In genomic region chr17:72726936-72727335, GRCh38 we compare ENCODE assay signal across 9 cellular contexts.
DNase-seq lines count a peak whose midpoint lies in the region; ATAC-seq, FAIRE-seq and TF ChIP-seq lines count a peak whose summit lies in the region.
"Had no signal": no experiment of that assay in that cellular context is flagged by ENCODE, and none has a peak within 500 bp of the region (broad histone marks: within the 10 kb centered on the region; RNA-seq: fewer than 3 reads in every experiment).

No MANE protein-coding gene starts in this region.

- peak overlapping the region; percentile 90 for H2AFZ ChIP-seq in GM12878 (ENCODE audit: control insufficient read depth, low read depth, low read length)

- CTCF ChIA-PET in GM12878 (lab: Yijun Ruan, JAX): interaction anchor here (0.6 to 7.5 kb wide), 63 partner anchors 8 to 1960 kb away, joined by 3 to 527 read pairs (median 6); partner anchors contain the start of genes COG1 and SSTR2

- RAD21 ChIA-PET in GM12878 (lab: Charles Lee; ENCODE audit: unreplicated experiment): interaction anchor here (0.6 to 6.1 kb wide), 61 partner anchors 8 to 1960 kb away, joined by 3 to 271 read pairs (median 5); partner anchors contain the start of genes COG1, SLC39A11 and SSTR2

- FAIRE-seq in GM12878 (lab: Jason Lieb, UNC): peak; percentile 91
- FAIRE-seq: G401.6 had no signal

- intact Hi-C loops in GM12878 (cut with micrococcal nuclease; ENCODE audit: unreplicated experiment) (loop anchor here (1.0 to 5.0 kb wide), 8 partner anchors 167 to 640 kb away; partner anchors contain the start of gene SLC39A11), esophagus muscularis mucosa (cut with DNase I) (loop anchor here (5.0 kb wide), 1 partner anchor 430 kb away; no protein-coding TSS in a partner anchor), tibial artery (cut with DNase I; ENCODE audit: low total_unique reads) (loop anchor here (10.0 kb wide), 2 partner anchors 162 to 428 kb away; no protein-coding TSS in a partner anchor)

- H3K9me3 ChIP-seq in GM12878 (replicated peaks; ENCODE audit: control insufficient read depth, insufficient read depth, low read length): no peaks in the 10 kb centered on the region
- no peaks in the 10 kb centered on the region for H3K9me3 ChIP-seq in thymus (ENCODE audit: control insufficient read depth)
- no peaks in the 10 kb centered on the region for H3K9me3 ChIP-seq in esophagus muscularis mucosa
- no peaks in the 10 kb centered on the region for H3K9me3 ChIP-seq in tibial artery

- no peaks in the 10 kb centered on the region for H4K20me1 ChIP-seq in GM12878 (ENCODE audit: control insufficient read depth, insufficient read depth)

- in situ Hi-C loops in GM12878 (cut with MboI): loop anchor here (5.0 kb wide), 3 partner anchors 170 to 640 kb away; no protein-coding TSS in a partner anchor

- H3K4me3 ChIP-seq in GM12878: peak overlapping the region; percentile 48; the same call in 1 of the 2 replicates
- peak overlapping the region; percentile 26 for H3K4me3 ChIP-seq in thymus (ENCODE audit: low read length)
- H3K4me3 ChIP-seq in esophagus muscularis mucosa: no peak overlapping the region
- no peak overlapping the region for H3K4me3 ChIP-seq in tibial artery

- POLR2A ChIA-PET in GM12878 (lab: Charles Lee): interaction anchor here (0.6 to 1.7 kb wide), 8 partner anchors 29 to 572 kb away, joined by 3 to 10 read pairs (median 5); no protein-coding TSS in a partner anchor

- peak overlapping the region; percentile 62 for H3K9ac ChIP-seq in GM12878 (ENCODE audit: control insufficient read depth, insufficient read depth, low read length)

- TF ChIP-seq RAD21 in GM12878 (IDR thresholded peaks at IDR 0.05; ENCODE audit: insufficient read depth, low read depth, low read length): no peak

- no TSS peak for BruUV-seq in GM12878 (replicated peaks; lab: Mats Ljungman, UMichigan)

- H3K4me1 ChIP-seq in GM12878 (ENCODE audit: control insufficient read depth, insufficient read depth, low read length) (peaks cover 18% of the 10 kb centered on the region), thymus (ENCODE audit: control insufficient read depth, insufficient read depth, low read length) (peaks cover 16% of the 10 kb centered on the region), esophagus muscularis mucosa (no peaks in the 10 kb centered on the region), tibial artery (no peaks in the 10 kb centered on the region)

- TF ChIP-seq POLR2A in GM12878 (IDR thresholded peaks at IDR 0.05; ENCODE audit: low read depth, low read length): peak; percentile 54
- no peak for TF ChIP-seq POLR2A in esophagus muscularis mucosa (IDR thresholded peaks at IDR 0.05; ENCODE audit: low read depth)

- TF ChIP-seq EP300 in GM12878 (IDR thresholded peaks at IDR 0.05; ENCODE audit: borderline replicate concordance in 1 of 2, control insufficient read depth in 1 of 2, low read depth in 2 of 2, low read length in 2 of 2) (no peak), esophagus muscularis mucosa (IDR thresholded peaks at IDR 0.05) (no peak)

- H3K4me2 ChIP-seq in GM12878 (ENCODE audit: control insufficient read depth, insufficient read depth): peak overlapping the region; percentile 94

- peak in 2 of 3 experiments; percentile 16 to 30; a peak in 2 of 6 replicates for TF ChIP-seq CTCF in GM12878 (IDR thresholded peaks at IDR 0.05 in 2 of 3, conservative IDR thresholded peaks at IDR 0.05 in 1 of 3; ENCODE audit: control insufficient read depth in 2 of 3, extremely low read depth in 1 of 3, insufficient read depth in 1 of 3, low read depth in 3 of 3, low read length in 3 of 3)
- no peak for TF ChIP-seq CTCF in esophagus muscularis mucosa (IDR thresholded peaks at IDR 0.05)
- TF ChIP-seq CTCF in tibial artery (IDR thresholded peaks at IDR 0.05): no peak

- H3K27ac ChIP-seq in GM12878 (ENCODE audit: control insufficient read depth, insufficient read depth): peak overlapping the region; percentile 81
- peak overlapping the region; percentile 91 for H3K27ac ChIP-seq in thymus (ENCODE audit: low read depth)
- H3K27ac ChIP-seq in esophagus muscularis mucosa (replicated peaks in 1 of 4): no peak overlapping the region
- no peak overlapping the region for H3K27ac ChIP-seq in tibial artery

- H3K27me3 ChIP-seq in GM12878 (replicated peaks in 1 of 2; ENCODE audit: control insufficient read depth in 2 of 2, insufficient read depth in 2 of 2, low read length in 1 of 2) (no peaks in the 10 kb centered on the region), thymus (ENCODE audit: control insufficient read depth, insufficient read depth) (no peaks in the 10 kb centered on the region), esophagus muscularis mucosa (no peaks in the 10 kb centered on the region), tibial artery (no peaks in the 10 kb centered on the region)

- H3K36me3 ChIP-seq in GM12878 (ENCODE audit: control insufficient read depth in 2 of 2, insufficient read depth in 2 of 2, low read length in 1 of 2): no peaks in the 10 kb centered on the region
- H3K36me3 ChIP-seq in thymus (ENCODE audit: control insufficient read depth, insufficient read depth): no peaks in the 10 kb centered on the region
- no peaks in the 10 kb centered on the region for H3K36me3 ChIP-seq in esophagus muscularis mucosa
- H3K36me3 ChIP-seq in tibial artery: no peaks in the 10 kb centered on the region

- WGBS in GM12878 (ENCODE audit: insufficient coverage, insufficient replicate concordance, low lambda C conversion rate, missing lambda C conversion rate): under 1% methylated on average over 9 of the region's 9 CpGs
- WGBS in thymus: 13% methylated on average over 9 of the region's 9 CpGs
- WGBS in esophagus muscularis mucosa: 65% methylated on average over 9 of the region's 9 CpGs

- ATAC-seq in HG02943 (IDR thresholded peaks at IDR 0.05; ENCODE audit: low read depth, unreplicated experiment): peak; percentile 93
- ATAC-seq in GM12878: peak; percentile 96

- H3K79me2 ChIP-seq in GM12878 (ENCODE audit: control insufficient read depth, insufficient read depth, low read length): no peaks in the 10 kb centered on the region

- peak; percentile 29 for DNase-seq in activated naive CD4-positive, alpha-beta T cell treated with Interleukin-2 at 50 U/mL for 16 hours
- no peak for DNase-seq in activated naive CD4-positive, alpha-beta T cell treated with anti-CD3 and anti-CD28 coated beads, Interleukin-2, amount 50 U/mL, for 16 hours
- peak; percentile 39 for DNase-seq in NOMO-1 treated with dmso at 0.1 percent for 144 hours (lab: John Stamatoyannopoulos, UW; ENCODE audit: unreplicated experiment)
- peak; percentile 61 for DNase-seq in GM12878 (ENCODE audit: low read depth, low spot score)
- no peak for DNase-seq in esophagus muscularis mucosa (ENCODE audit: extremely low spot score)
- no peak for DNase-seq in tibial artery

- SMC1A ChIA-PET in GM12878 (lab: Charles Lee; ENCODE audit: uncharacterized antibody, unreplicated experiment): interaction anchor here (0.6 to 6.2 kb wide), 57 partner anchors 9 to 875 kb away, joined by 3 to 349 read pairs (median 5); partner anchors contain the start of gene SLC39A11

TF ChIP-seq in GM12878, 131 proteins besides CTCF, POLR2A, EP300 and RAD21 (continues in another document):
- TF ChIP-seq KLF5 (IDR thresholded peaks at IDR 0.05; ENCODE audit: partially characterized antibody) (no peak), USF1 (IDR thresholded peaks at IDR 0.05; ENCODE audit: borderline replicate concordance, extremely low read length, insufficient read depth, low read depth, low read length) (no peak), ZNF622 (IDR thresholded peaks at IDR 0.05) (no peak), NBN (IDR thresholded peaks at IDR 0.05) (no peak), MTA2 (IDR thresholded peaks at IDR 0.05; ENCODE audit: low read depth) (no peak), MEF2B (IDR thresholded peaks at IDR 0.05; ENCODE audit: partially characterized antibody, poor library complexity, severe bottlenecking) (no peak), CHD4 (IDR thresholded peaks at IDR 0.05) (no peak), ATF7 (IDR thresholded peaks at IDR 0.05; ENCODE audit: low read depth) (0 out of 2 replicates have a peak, but pooled peaks have one; percentile 8), GABPA (IDR thresholded peaks at IDR 0.05; ENCODE audit: low read depth) (no peak), MAX (IDR thresholded peaks at IDR 0.05; ENCODE audit: low read depth, low read length) (peak; percentile 64; the same call in 1 of the 2 replicates), TBL1XR1 (IDR thresholded peaks at IDR 0.05; ENCODE audit: low read depth, low read length) (no peak), PML (IDR thresholded peaks at IDR 0.05; ENCODE audit: low read length) (no peak), SUPT20H (IDR thresholded peaks at IDR 0.05; ENCODE audit: borderline replicate concordance, control insufficient read depth, low read depth, low read length) (no peak), FOXK2 (IDR thresholded peaks at IDR 0.05) (no peak), CBFB (IDR thresholded peaks at IDR 0.05; ENCODE audit: low read depth) (no peak), IRF3 (IDR thresholded peaks at IDR 0.05) (no peak), IKZF2 (IDR thresholded peaks at IDR 0.05) (no peak)

Comparison
In these comparisons a context has a peak if more than half of its experiments do, and no peak if none do; other contexts are left out.
1. DNase-seq: peak in activated naive CD4-positive, alpha-beta T cell treated with Interleukin-2 at 50 U/mL for 16 hours (single experiment), NOMO-1 treated with dmso at 0.1 percent for 144 hours (single experiment) and GM12878 (single experiment); none in activated naive CD4-positive, alpha-beta T cell treated with anti-CD3 and anti-CD28 coated beads, Interleukin-2, amount 50 U/mL, for 16 hours (single experiment), esophagus muscularis mucosa (single experiment) and tibial artery (0 of 2).
2. H3K27ac ChIP-seq: peak in GM12878 (single experiment) and thymus (single experiment); none in esophagus muscularis mucosa (0 of 4) and tibial artery (0 of 2).
3. H3K4me3 ChIP-seq: peak in GM12878 (single experiment) and thymus (single experiment); none in esophagus muscularis mucosa (0 of 4) and tibial artery (0 of 2).
4. CTCF ChIP-seq: peak in GM12878 (2 of 3); none in esophagus muscularis mucosa (0 of 3) and tibial artery (0 of 2).